In the genomic region with DNA sequence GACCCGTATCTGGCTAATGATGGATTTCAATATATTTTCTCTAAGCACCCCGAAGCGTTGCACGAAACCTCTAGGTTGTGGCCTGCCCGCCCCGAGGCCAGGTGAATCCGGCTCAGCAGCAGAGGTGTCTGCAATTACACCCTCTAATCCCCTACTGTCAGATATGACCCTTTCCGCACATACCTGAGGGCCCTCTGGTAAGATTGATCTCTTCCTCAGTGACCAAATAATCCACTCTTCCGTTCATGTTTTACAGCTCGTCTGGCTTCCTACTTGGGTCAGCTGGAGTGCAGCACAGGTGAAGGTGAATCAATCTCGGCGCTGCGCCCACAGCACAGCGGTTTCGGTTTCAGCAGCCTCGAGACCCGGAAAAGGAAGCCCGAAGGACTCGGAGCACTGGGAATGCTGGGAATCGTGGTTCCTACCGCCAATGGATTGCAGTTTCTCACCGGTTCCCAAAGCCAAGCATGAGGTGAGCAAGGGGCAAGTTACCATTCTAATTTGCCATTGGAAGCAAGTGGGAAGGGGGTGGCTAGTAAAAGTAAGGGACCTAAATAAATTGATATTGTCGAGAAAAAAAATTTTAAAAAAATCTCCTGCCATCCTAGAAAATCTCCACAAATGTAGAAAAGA, we compare ENCODE assay signal across 8 cellular contexts. TPM values are rescaled to one million over a fixed set of nuclear protein-coding genes. Genes with fewer than 3 reads are reported as not detected.
A peak's percentile ranks its signal among the peaks of the same experiment; 100 is the strongest.
DNase-seq lines count a peak whose midpoint lies in the region; ATAC-seq and TF ChIP-seq lines count a peak whose summit lies in the region.

A gene with protein sequence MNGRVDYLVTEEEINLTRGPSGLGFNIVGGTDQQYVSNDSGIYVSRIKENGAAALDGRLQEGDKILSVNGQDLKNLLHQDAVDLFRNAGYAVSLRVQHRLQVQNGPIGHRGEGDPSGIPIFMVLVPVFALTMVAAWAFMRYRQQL (minus strand): TSS at position 374 of the 633 bp plus-strand sequence. CDS start 127 bp downstream, at position 247.

- peaks cover 4% of the 10 kb centered on the region; the same call in 1 of the 2 replicates for H3K36me3 Mint-ChIP-seq in HFFc6 (ENCODE audit: low read depth)
- H3K36me3 Mint-ChIP-seq in activated CD8-positive, alpha-beta T cell treated with anti-CD3 and anti-CD28 coated beads, Interleukin-2, amount 10 ng/mL, durations not matched to agents 7 days and 5 days (ENCODE audit: low read depth): no peaks in the 10 kb centered on the region
- no peaks in the 10 kb centered on the region for H3K36me3 Mint-ChIP-seq in effector memory CD8-positive, alpha-beta T cell (ENCODE audit: insufficient read depth)

- CTCF ChIA-PET in activated CD8-positive, alpha-beta T cell treated with anti-CD3 and anti-CD28 coated beads, Interleukin-2, amount 10 ng/mL, durations not matched to agents 7 days and 5 days (lab: Charles Lee): no interaction called here

- TF ChIP-seq CTCF in HFFc6 (IDR thresholded peaks at IDR 0.05): no peak

- peaks cover 3% of the 10 kb centered on the region for H3K27me3 Mint-ChIP-seq in HFFc6 (ENCODE audit: insufficient read depth)
- peaks cover 1% of the 10 kb centered on the region for H3K27me3 Mint-ChIP-seq in activated CD8-positive, alpha-beta T cell treated with anti-CD3 and anti-CD28 coated beads, Interleukin-2, amount 10 ng/mL, durations not matched to agents 7 days and 5 days (ENCODE audit: low read depth)
- peaks cover 3 to 18% of the 10 kb centered on the region in 2 donors for H3K27me3 Mint-ChIP-seq in effector memory CD8-positive, alpha-beta T cell

- peak; percentile 87 for ATAC-seq in activated CD8-positive, alpha-beta T cell treated with anti-CD3 and anti-CD28 coated beads, Interleukin-2, amount 10 ng/mL, durations not matched to agents 7 days and 5 days
- peak; percentile 82 for ATAC-seq in effector memory CD8-positive, alpha-beta T cell (replicated peaks)
- ATAC-seq in HG03571 (IDR thresholded peaks at IDR 0.05; ENCODE audit: unreplicated experiment): no peak

- DNase-seq in DMS 273 treated with DMSO at 0.1 percent for 48 hours (lab: John Stamatoyannopoulos, UW): peak; percentile 36
- peak; percentile 57 for DNase-seq in HFFc6
- DNase-seq in NCI-H460 (ENCODE audit: extremely low read depth, low read depth): peak; percentile 70
- peak; percentile 63 for DNase-seq in activated CD8-positive, alpha-beta T cell treated with anti-CD3 and anti-CD28 coated beads, Interleukin-2, amount 10 ng/mL, durations not matched to agents 7 days and 5 days
- DNase-seq in effector memory CD8-positive, alpha-beta T cell: peak; percentile 14 to 35 (median 23)
- peak; percentile 77 to 78 for DNase-seq in lung microvascular endothelial cell (ENCODE audit: low read depth in 2 of 2)
- DNase-seq in stimulated activated CD4-positive, alpha-beta T cell treated with anti-CD3 and anti-CD28 coated beads, TNF-alpha, amount 100 ng/mL, for 1 hour (ENCODE audit: low read depth in 3 of 3, low spot score in 1 of 3): peak; percentile 3 to 24 (median 23)

- H3K27ac Mint-ChIP-seq in HFFc6: peak within 1 kb of the TSS; percentile 93
- H3K27ac Mint-ChIP-seq in activated CD8-positive, alpha-beta T cell treated with anti-CD3 and anti-CD28 coated beads, Interleukin-2, amount 10 ng/mL, durations not matched to agents 7 days and 5 days: peak within 1 kb of the TSS; percentile 79
- peak within 1 kb of the TSS; percentile 93 to 96 for H3K27ac Mint-ChIP-seq in effector memory CD8-positive, alpha-beta T cell

- peak within 1 kb of the TSS; percentile 99 for H3K4me3 Mint-ChIP-seq in HFFc6
- H3K4me3 Mint-ChIP-seq in activated CD8-positive, alpha-beta T cell treated with anti-CD3 and anti-CD28 coated beads, Interleukin-2, amount 10 ng/mL, durations not matched to agents 7 days and 5 days: peak within 1 kb of the TSS; percentile 94
- H3K4me3 Mint-ChIP-seq in effector memory CD8-positive, alpha-beta T cell: peak within 1 kb of the TSS; percentile 95 to 96

- H3K4me1 Mint-ChIP-seq in HFFc6 (ENCODE audit: low read depth): peaks cover 17% of the 10 kb centered on the region
- peaks cover 15% of the 10 kb centered on the region for H3K4me1 Mint-ChIP-seq in activated CD8-positive, alpha-beta T cell treated with anti-CD3 and anti-CD28 coated beads, Interleukin-2, amount 10 ng/mL, durations not matched to agents 7 days and 5 days (ENCODE audit: low read depth)
- peaks cover 21 to 29% of the 10 kb centered on the region in 2 donors for H3K4me1 Mint-ChIP-seq in effector memory CD8-positive, alpha-beta T cell (ENCODE audit: low read depth in 2 of 2)

- no peaks in the 10 kb centered on the region for H3K9me3 Mint-ChIP-seq in HFFc6
- H3K9me3 Mint-ChIP-seq in activated CD8-positive, alpha-beta T cell treated with anti-CD3 and anti-CD28 coated beads, Interleukin-2, amount 10 ng/mL, durations not matched to agents 7 days and 5 days (ENCODE audit: insufficient read depth): no peaks in the 10 kb centered on the region
- no peaks in the 10 kb centered on the region for H3K9me3 Mint-ChIP-seq in effector memory CD8-positive, alpha-beta T cell

- POLR2A ChIA-PET in activated CD8-positive, alpha-beta T cell treated with anti-CD3 and anti-CD28 coated beads, Interleukin-2, amount 10 ng/mL, durations not matched to agents 7 days and 5 days (lab: Charles Lee): no interaction called here

RNA-seq across cellular contexts. Expression of the gene that starts here (rescaled TPM):
- total RNA-seq in HFFc6 (2021; fragmentation: NEBNext Ultra II Directional; extraction: Animal tissue kit (Norgen Biotek cat#: 25700)): 10 to 100 TPM; 24.2 to 29.9 (median 27.2) TPM
- total RNA-seq in NCI-H460 (2014; rRNA removed; shearing (Covaris generic)): 16.8 and 21.0 TPM in 2 replicates
- polyA plus RNA-seq in NCI-H460 (2014; cell fraction: nucleus; rRNA removed): 26.7 and 31.4 TPM in 2 replicates
- total RNA-seq in activated CD8-positive, alpha-beta T cell treated with anti-CD3 and anti-CD28 coated beads, Interleukin-2, amount 10 ng/mL, durations not matched to agents 7 days and 5 days: 1 to 10 TPM; 7.3 to 9.6 TPM
- 13.9 and 18.7 TPM in 2 replicates for total RNA-seq in lung microvascular endothelial cell

Comparison
In these comparisons a context has a peak if more than half of its experiments do, and no peak if none do; other contexts are left out.
1. DNase-seq: peak in every context shown above with its lines; median percentile 78 in lung microvascular endothelial cell; 70 in NCI-H460; 63 in activated CD8-positive, alpha-beta T cell treated with anti-CD3 and anti-CD28 coated beads, Interleukin-2, amount 10 ng/mL, durations not matched to agents 7 days and 5 days; 57 in HFFc6; 36 in DMS 273 treated with DMSO at 0.1 percent for 48 hours; 23 in effector memory CD8-positive, alpha-beta T cell; 23 in stimulated activated CD4-positive, alpha-beta T cell treated with anti-CD3 and anti-CD28 coated beads, TNF-alpha, amount 100 ng/mL, for 1 hour.